Comparison of ENCODE assay signal across 1 cellular context in genomic region chr21:42887321-42887720, GRCh38.
TF ChIP-seq lines count a peak whose summit lies in the region.

No MANE protein-coding gene starts in this region.

TF ChIP-seq in K562, 482 proteins besides CTCF, POLR2A, EP300 and RAD21:
- TF ChIP-seq POU5F1 (IDR thresholded peaks at IDR 0.05; ENCODE audit: borderline replicate concordance, low read depth, low read length, partially characterized antibody) (no peak), CEBPB (tag; IDR thresholded peaks at IDR 0.05) (peak; percentile 17; the same call in 1 of the 2 replicates), KLF1 (tag; IDR thresholded peaks at IDR 0.05) (no peak), HNRNPH1 (optimal IDR thresholded peaks at IDR 0.05; ENCODE audit: low read depth, low read length) (no peak), CEBPG (CRISPR knock-in tag; IDR thresholded peaks at IDR 0.05) (no peak), CEBPG (tag; conservative IDR thresholded peaks at IDR 0.05 in 1 of 2, IDR thresholded peaks at IDR 0.05 in 1 of 2) (0 out of 4 replicates have a peak, but pooled peaks of 1 of the 2 experiments have one; percentile 24), ZNF197 (CRISPR knock-in tag; IDR thresholded peaks at IDR 0.05; ENCODE audit: low read depth) (no peak)
